In the genomic region with DNA sequence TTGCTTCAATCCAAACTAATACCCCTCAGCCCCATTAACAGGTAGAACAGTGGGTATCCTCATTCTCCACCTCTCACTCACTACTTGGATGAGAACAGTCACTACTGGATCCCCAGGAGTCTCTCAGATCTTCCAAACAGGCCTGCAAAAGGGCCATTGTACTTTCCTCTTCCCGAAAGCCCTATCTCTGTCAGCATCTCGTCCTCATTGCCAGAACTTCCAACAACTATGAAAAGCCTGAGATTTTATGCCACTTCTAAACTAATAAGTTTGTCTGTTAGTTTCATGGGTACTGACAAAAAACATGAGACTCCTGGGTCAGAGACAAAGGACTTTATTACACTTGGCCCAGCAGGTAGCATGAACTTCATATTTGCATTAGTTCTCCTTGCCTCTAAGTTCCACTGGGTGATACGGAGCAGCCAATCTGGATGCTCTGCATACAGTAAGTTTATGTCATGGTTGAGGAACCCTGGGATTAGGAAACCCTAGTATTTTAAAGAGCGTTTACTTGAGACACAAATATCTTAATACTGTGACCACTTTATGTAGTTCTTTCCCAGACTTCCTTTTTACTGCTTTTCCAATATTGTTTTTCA, we compare ENCODE assay signal across 1 cellular context.
TF ChIP-seq lines count a peak whose summit lies in the region.

No MANE protein-coding gene starts in this region.

TF ChIP-seq in WTC11, 78 proteins besides CTCF, POLR2A, EP300 and RAD21 (continued from another document):
- TF ChIP-seq AR (CRISPR knock-in tag; IDR thresholded peaks at IDR 0.05) (no peak), ZNF512 (CRISPR knock-in tag; IDR thresholded peaks at IDR 0.05; ENCODE audit: borderline replicate concordance) (no peak), EMX1 (CRISPR knock-in tag; IDR thresholded peaks at IDR 0.05) (no peak)
- TF ChIP-seq, protein P1, sequence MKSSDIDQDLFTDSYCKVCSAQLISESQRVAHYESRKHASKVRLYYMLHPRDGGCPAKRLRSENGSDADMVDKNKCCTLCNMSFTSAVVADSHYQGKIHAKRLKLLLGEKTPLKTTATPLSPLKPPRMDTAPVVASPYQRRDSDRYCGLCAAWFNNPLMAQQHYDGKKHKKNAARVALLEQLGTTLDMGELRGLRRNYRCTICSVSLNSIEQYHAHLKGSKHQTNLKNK (CRISPR knock-in tag; IDR thresholded peaks at IDR 0.05): no peak
- TF ChIP-seq, protein P2, sequence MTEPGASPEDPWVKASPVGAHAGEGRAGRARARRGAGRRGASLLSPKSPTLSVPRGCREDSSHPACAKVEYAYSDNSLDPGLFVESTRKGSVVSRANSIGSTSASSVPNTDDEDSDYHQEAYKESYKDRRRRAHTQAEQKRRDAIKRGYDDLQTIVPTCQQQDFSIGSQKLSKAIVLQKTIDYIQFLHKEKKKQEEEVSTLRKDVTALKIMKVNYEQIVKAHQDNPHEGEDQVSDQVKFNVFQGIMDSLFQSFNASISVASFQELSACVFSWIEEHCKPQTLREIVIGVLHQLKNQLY (CRISPR knock-in tag; IDR thresholded peaks at IDR 0.05): no peak
